ENCODE assay signal across 1 cellular context in the genomic region with DNA sequence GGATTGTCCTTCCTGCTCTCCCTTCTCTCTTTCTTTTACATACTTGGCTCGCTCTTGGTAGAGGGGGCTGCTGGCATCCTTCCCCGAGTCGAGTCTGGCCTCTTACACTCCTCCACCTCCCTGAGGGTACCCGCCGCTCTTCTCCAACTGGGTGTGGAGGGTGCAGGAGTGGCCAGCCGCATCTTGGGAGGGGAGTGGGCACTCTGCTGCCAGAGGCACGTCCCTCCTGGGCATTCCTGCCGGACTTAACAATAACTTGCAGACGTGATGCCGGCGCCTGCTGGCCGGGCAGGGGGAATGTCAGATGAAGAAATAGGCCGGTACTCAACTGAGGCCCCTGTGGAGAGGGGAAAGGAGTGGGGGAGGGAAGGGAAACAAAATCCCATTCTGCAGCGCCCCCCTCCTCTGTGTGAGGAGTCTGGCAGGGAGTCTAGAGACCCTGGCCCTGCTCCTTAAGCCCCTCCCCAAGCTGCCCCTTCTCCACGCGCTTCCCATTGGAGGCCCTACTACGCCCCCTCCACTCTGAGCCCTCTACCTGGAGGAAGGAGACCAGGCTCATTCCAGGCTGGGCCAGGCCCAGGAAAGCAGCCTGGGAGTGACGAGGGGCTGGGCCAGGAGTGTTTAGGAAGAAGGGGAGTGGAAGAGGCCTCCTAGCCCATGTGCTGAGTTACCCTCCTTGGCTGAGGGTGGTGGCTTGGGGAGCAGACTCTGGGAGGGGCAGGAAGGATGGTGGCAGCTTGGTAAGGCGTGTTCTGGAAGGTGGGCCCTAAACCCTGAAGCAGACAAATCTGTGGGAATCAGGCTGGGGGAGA.
TF ChIP-seq lines count a peak whose summit lies in the region.

No MANE protein-coding gene starts in this region.

TF ChIP-seq in SK-N-SH treated with all-trans-retinoic acid at 6 μM for 48 hours, 23 proteins besides CTCF, POLR2A, EP300 and RAD21 (continued from another document):
- no peak for TF ChIP-seq TOX (CRISPR knock-in tag; IDR thresholded peaks at IDR 0.05; ENCODE audit: borderline replicate concordance)
- TF ChIP-seq ZC3H10 (CRISPR knock-in tag; IDR thresholded peaks at IDR 0.05): no peak
- no peak for TF ChIP-seq CSDC2 (CRISPR knock-in tag; IDR thresholded peaks at IDR 0.05)
- no peak for TF ChIP-seq TCF4 (CRISPR knock-in tag; IDR thresholded peaks at IDR 0.05; ENCODE audit: borderline replicate concordance)
- TF ChIP-seq ESRRG (CRISPR knock-in tag; IDR thresholded peaks at IDR 0.05): no peak
